ENCODE assay signal across 14 cellular contexts in the genomic region with DNA sequence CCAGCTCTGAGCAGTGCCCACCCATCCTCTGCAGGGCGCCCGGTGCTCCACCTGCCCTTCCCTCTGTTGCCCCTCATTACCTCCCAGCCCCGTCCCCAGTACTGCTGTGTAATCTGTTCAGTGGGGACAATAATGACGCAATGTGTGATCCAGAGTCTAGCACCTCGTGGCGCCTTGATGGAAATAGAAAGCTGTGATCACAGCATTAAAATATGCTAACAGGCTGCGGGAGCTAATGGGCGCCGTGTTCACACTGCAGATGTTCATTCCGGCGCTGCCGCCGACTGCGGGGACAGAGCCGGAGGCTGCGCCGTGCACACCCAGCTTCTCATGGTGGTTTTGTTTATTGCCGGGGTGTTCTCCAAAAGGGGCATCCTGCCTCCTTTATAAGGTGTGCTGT.
A peak's percentile ranks its signal among the peaks of the same experiment; 100 is the strongest.
DNase-seq lines count a peak whose midpoint lies in the region; ATAC-seq and TF ChIP-seq lines count a peak whose summit lies in the region.
"Had no signal": no experiment of that assay in that cellular context is flagged by ENCODE, and none has a peak within 500 bp of the region (broad histone marks: within the 10 kb centered on the region; RNA-seq: fewer than 3 reads in every experiment).

No MANE protein-coding gene starts in this region.

- peak; percentile 18 to 81 (median 60) for ATAC-seq in heart right ventricle
- ATAC-seq in upper lobe of left lung (ENCODE audit: low FRiP score in 2 of 2) = no peak
- no peak for ATAC-seq in PC-3
- no peak for ATAC-seq in HG02763 (IDR thresholded peaks at IDR 0.05; ENCODE audit: unreplicated experiment)

- peak overlapping the region in 2 of 10 donors; percentile 2 to 15 for H3K4me3 ChIP-seq in heart right ventricle
- no peak overlapping the region for H3K4me3 ChIP-seq in stomach
- no peak overlapping the region for H3K4me3 ChIP-seq in upper lobe of left lung
- H3K4me3 ChIP-seq in PC-3 (ENCODE audit: low read length) = no peak overlapping the region
- H3K4me3 ChIP-seq: prostate gland, suprapubic skin had no signal

- H3K4me2 ChIP-seq in PC-3 (ENCODE audit: low read length) = no peak overlapping the region

- no peak for TF ChIP-seq EP300 in stomach (IDR thresholded peaks at IDR 0.05)
- TF ChIP-seq EP300 in upper lobe of left lung (IDR thresholded peaks at IDR 0.05) = no peak

- no peak for TF ChIP-seq POLR2A in stomach (IDR thresholded peaks at IDR 0.05)
- TF ChIP-seq POLR2A in upper lobe of left lung (IDR thresholded peaks at IDR 0.05) = no peak

- TF ChIP-seq CTCF in heart right ventricle (IDR thresholded peaks at IDR 0.05) (no peak), stomach (IDR thresholded peaks at IDR 0.05) (no peak), upper lobe of left lung (IDR thresholded peaks at IDR 0.05) (no peak), PC-3 (conservative IDR thresholded peaks at IDR 0.05; ENCODE audit: low read depth, low read length) (no peak)

- POLR2A ChIA-PET in PC-3 (lab: Charles Lee; ENCODE audit: unreplicated experiment) = no interaction called here

- BruUV-seq in PC-3 (replicated peaks; lab: Mats Ljungman, UMichigan) = no TSS peak

- H3F3A ChIP-seq in PC-3 (ENCODE audit: low read length, unreplicated experiment) = no peaks in the 10 kb centered on the region

- no peak overlapping the region for H2AFZ ChIP-seq in PC-3 (ENCODE audit: low read length)

- peak overlapping the region in 6 of 10 donors; percentile 44 to 74 (median 62) for H3K27ac ChIP-seq in heart right ventricle
- H3K27ac ChIP-seq in stomach = no peak overlapping the region
- H3K27ac ChIP-seq in upper lobe of left lung = no peak overlapping the region
- no peak overlapping the region for H3K27ac ChIP-seq in PC-3 (ENCODE audit: low read length)
- H3K27ac ChIP-seq: prostate gland, suprapubic skin had no signal

- H3K9me3 ChIP-seq in heart right ventricle = peaks cover 0 to 5% (median 0%) of the 10 kb centered on the region in 11 donors
- peaks cover 0 to 4% (median 0%) of the 10 kb centered on the region in 4 donors for H3K9me3 ChIP-seq in stomach
- H3K9me3 ChIP-seq in upper lobe of left lung = no peaks in the 10 kb centered on the region
- no peaks in the 10 kb centered on the region for H3K9me3 ChIP-seq in PC-3 (ENCODE audit: low read length)
- H3K9me3 ChIP-seq: prostate gland, suprapubic skin had no signal

- H3K36me3 ChIP-seq in heart right ventricle = no peaks in the 10 kb centered on the region
- no peaks in the 10 kb centered on the region for H3K36me3 ChIP-seq in stomach
- no peaks in the 10 kb centered on the region for H3K36me3 ChIP-seq in upper lobe of left lung
- no peaks in the 10 kb centered on the region for H3K36me3 ChIP-seq in PC-3 (ENCODE audit: low read depth, low read length)
- H3K36me3 ChIP-seq: prostate gland, suprapubic skin had no signal

- no peaks in the 10 kb centered on the region for H3K27me3 ChIP-seq in heart right ventricle
- H3K27me3 ChIP-seq in stomach = no peaks in the 10 kb centered on the region
- H3K27me3 ChIP-seq in upper lobe of left lung = no peaks in the 10 kb centered on the region
- H3K27me3 ChIP-seq in PC-3 (ENCODE audit: low read length) = peaks cover 98% of the 10 kb centered on the region
- H3K27me3 ChIP-seq: suprapubic skin had no signal

- peaks cover 26 to 75% (median 55%) of the 10 kb centered on the region in 9 donors for H3K4me1 ChIP-seq in heart right ventricle
- peaks cover 0 to 30% (median 13%) of the 10 kb centered on the region in 4 donors for H3K4me1 ChIP-seq in stomach
- peaks cover 10 to 17% (median 17%) of the 10 kb centered on the region in 4 donors for H3K4me1 ChIP-seq in upper lobe of left lung
- H3K4me1 ChIP-seq in PC-3 (ENCODE audit: insufficient read depth, low read length) = no peaks in the 10 kb centered on the region
- H3K4me1 ChIP-seq: prostate gland had no signal

- H4K20me1 ChIP-seq in PC-3 (ENCODE audit: low read length) = no peaks in the 10 kb centered on the region

- H3K9me2 ChIP-seq in PC-3 (replicated peaks; ENCODE audit: low read length) = no peaks in the 10 kb centered on the region

- peak; percentile 67 for DNase-seq in GM03348 (ENCODE audit: low spot score)
- peak; percentile 97 for DNase-seq in NCI-H748 treated with DMSO at 0.1 percent for 48 hours (lab: John Stamatoyannopoulos, UW)
- DNase-seq in heart right ventricle = peak in 1 of 2 donors; percentile 42
- peak; percentile 20 for DNase-seq in stomach
- no peak for DNase-seq in upper lobe of left lung
- no peak for DNase-seq in PC-3
- DNase-seq in RKO (ENCODE audit: low spot score) = no peak
- DNase-seq: activated naive CD4-positive, alpha-beta T cell treated with anti-CD3 and anti-CD28 coated beads, Interleukin-2, amount 10 ng/mL, durations not matched to agents 7 days and 5 days; effector memory CD4-positive, alpha-beta T cell; HCEC 1CT; NK-92 treated with Interleukin-12 subunit alpha and Interleukin-12 subunit beta, amount 100 ng/mL, for 24 hours had no signal

- no peak overlapping the region for H3K9ac ChIP-seq in PC-3 (ENCODE audit: low read length)

- intact Hi-C loops in heart right ventricle (cut with DNase I) (loop anchor here in 1 of 10 donors (5.0 kb wide), 1 partner anchor 236 kb away; the partner anchor contains the start of gene LDLRAD4), stomach (cut with DNase I; ENCODE audit: low total_unique reads) (no loop called here), PC-3 (cut with micrococcal nuclease) (no loop called here)

- CTCF ChIA-PET in PC-3 (lab: Charles Lee) = no interaction called here

- 63 to 70% methylated on average over 18 of the region's 18 CpGs for WGBS in heart right ventricle, 2 donors
- WGBS in stomach, 5 donors = 74 to 85% (median 82%) methylated on average over 18 of the region's 18 CpGs
- 84 to 93% methylated on average over 11 to 18 of the region's 18 CpGs for WGBS in upper lobe of left lung, 2 donors

- H3K79me2 ChIP-seq in PC-3 (ENCODE audit: low read length) = no peaks in the 10 kb centered on the region

Comparison
In these comparisons a context has a peak if more than half of its experiments do, and no peak if none do; other contexts are left out.
1. DNase-seq: peak in GM03348 (single experiment), NCI-H748 treated with DMSO at 0.1 percent for 48 hours (single experiment) and stomach (single experiment); none in upper lobe of left lung (0 of 2), PC-3 (single experiment) and RKO (single experiment).
2. ATAC-seq: peak in heart right ventricle (8 of 8); none in upper lobe of left lung (0 of 2), PC-3 (single experiment) and HG02763 (single experiment).
3. H3K27ac ChIP-seq: peak in heart right ventricle (6 of 10); none in stomach (0 of 5), upper lobe of left lung (0 of 4) and PC-3 (single experiment).